In the genomic region with DNA sequence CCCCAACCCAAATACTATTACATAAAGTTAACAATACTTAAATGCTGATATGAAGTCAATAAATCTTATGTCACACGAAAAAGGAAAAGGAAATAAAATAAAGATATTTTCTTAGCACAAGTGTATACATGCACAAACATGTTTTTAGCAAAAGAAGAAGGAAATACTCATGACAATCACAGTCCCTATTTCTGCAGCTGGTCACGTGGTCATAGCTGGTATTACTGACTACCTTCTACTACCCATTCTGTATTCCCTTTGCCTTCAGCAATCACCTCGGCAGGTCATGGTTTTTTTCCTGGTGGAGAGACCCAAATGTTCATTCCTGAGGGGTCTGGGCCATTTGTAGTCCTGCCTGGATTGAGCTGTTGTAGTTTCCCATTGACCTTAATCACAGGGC, we compare ENCODE assay signal across 6 cellular contexts.
DNase-seq lines count a peak whose midpoint lies in the region; ATAC-seq, FAIRE-seq and TF ChIP-seq lines count a peak whose summit lies in the region.
"Not testable (repeated sequence)": the region's sequence is repeated elsewhere in the genome, so short reads cannot be mapped to it uniquely, and the experiment has no call there.

No MANE protein-coding gene starts in this region.

- H3K9me3 ChIP-seq in Karpas-422 (ENCODE audit: low read length); K562 (replicated peaks; ENCODE audit: control insufficient read depth, insufficient read depth, low read depth, low read length): not testable (repeated sequence)

- POLR2A ChIA-PET in K562 (lab: Yijun Ruan, JAX), result interaction anchor here (0.5 kb wide), 1 partner anchor 872 kb away, joined by 3 read pairs; no protein-coding TSS in a partner anchor

- H3K27me3 ChIP-seq in Karpas-422 (ENCODE audit: low read length); K562 (ENCODE audit: control insufficient read depth in 2 of 2, insufficient read depth in 2 of 2, low read length in 2 of 2): not testable (repeated sequence)

- TF ChIP-seq POLR2A in K562 (conservative IDR thresholded peaks at IDR 0.05), result not testable (repeated sequence)

- in situ Hi-C loops in K562 (cut with MboI), result not testable (repeated sequence)

- BruUV-seq in K562 (replicated peaks; lab: Mats Ljungman, UMichigan), result not testable (repeated sequence)

- ATAC-seq in K562, result not testable (repeated sequence)

- not testable (repeated sequence) for H4K20me1 ChIP-seq in Karpas-422 (ENCODE audit: insufficient read depth, low read depth, low read length); K562 (replicated peaks; ENCODE audit: control insufficient read depth, insufficient read depth, low read length)

- intact Hi-C loops in K562 (cut with micrococcal nuclease), result not testable (repeated sequence)

- H3K9me2 ChIP-seq in Karpas-422 (replicated peaks; ENCODE audit: insufficient read depth, low read length), result not testable (repeated sequence)

- not testable (repeated sequence) for H3K9ac ChIP-seq in Karpas-422 (ENCODE audit: low read length); K562 (ENCODE audit: insufficient read depth in 1 of 2, low read depth in 2 of 2, low read length in 2 of 2)

- not testable (repeated sequence) for H3K4me3 ChIP-seq in Karpas-422 (ENCODE audit: low read length); K562; coronary artery

- H3K79me2 ChIP-seq in Karpas-422 (ENCODE audit: low read length); K562 (ENCODE audit: control insufficient read depth, insufficient read depth, low read length): not testable (repeated sequence)

- not testable (repeated sequence) for FAIRE-seq in K562 (lab: Jason Lieb, UNC)

- H3K4me1 ChIP-seq in Karpas-422 (ENCODE audit: low read length); K562 (replicated peaks in 1 of 2; ENCODE audit: control insufficient read depth in 2 of 2, insufficient read depth in 2 of 2, low read length in 2 of 2): not testable (repeated sequence)

- not testable (repeated sequence) for TF ChIP-seq EP300 in K562 (IDR thresholded peaks at IDR 0.05; ENCODE audit: low read length)

- H3K36me3 ChIP-seq in Karpas-422 (ENCODE audit: insufficient read depth, low read length); K562 (ENCODE audit: control insufficient read depth, insufficient read depth, low read length): not testable (repeated sequence)

- TF ChIP-seq CTCF in K562 (IDR thresholded peaks at IDR 0.05 in 2 of 3, conservative IDR thresholded peaks at IDR 0.05 in 1 of 3; ENCODE audit: insufficient read depth in 2 of 3, low read depth in 1 of 3, low read length in 3 of 3); coronary artery (IDR thresholded peaks at IDR 0.05): not testable (repeated sequence)

- not testable (repeated sequence) for H3K9me1 ChIP-seq in K562 (ENCODE audit: control insufficient read depth, insufficient read depth, low read length)

- H2AFZ ChIP-seq in Karpas-422 (ENCODE audit: low read length); K562 (ENCODE audit: low read depth, low read length): not testable (repeated sequence)

- not testable (repeated sequence) for H3K27ac ChIP-seq in Karpas-422 (ENCODE audit: low read length); K562 (ENCODE audit: extremely low read depth, low read depth, low read length); coronary artery

- not testable (repeated sequence) for H3K4me2 ChIP-seq in Karpas-422 (ENCODE audit: low read depth, low read length, poor library complexity, severe bottlenecking); K562 (ENCODE audit: insufficient read depth, low read length)

- WGBS in K562 (ENCODE audit: insufficient coverage, low coverage, missing lambda C conversion rate), result 2% methylated on average over 3 of the region's 3 CpGs

- CTCF ChIA-PET in K562 (lab: Yijun Ruan, JAX; ENCODE audit: low intra/inter-chr PET ratio), result not testable (repeated sequence)

- DNase-seq in Ammon's horn (ENCODE audit: low spot score) (peak; percentile 12), Karpas-422 (peak; percentile 34), coronary artery (ENCODE audit: low spot score) (peak; percentile 22), medulla oblongata (ENCODE audit: extremely low spot score) (peak; percentile 52), pons (ENCODE audit: low spot score) (peak; percentile 26)
- not testable (repeated sequence) for DNase-seq in K562 (ENCODE audit: extremely low read depth in 1 of 4, low spot score in 3 of 4)

- TF ChIP-seq RAD21 in K562 (CRISPR knock-in tag; conservative IDR thresholded peaks at IDR 0.05 in 1 of 2, IDR thresholded peaks at IDR 0.05 in 1 of 2), result not testable (repeated sequence)

TF ChIP-seq in K562, 482 proteins besides CTCF, POLR2A, EP300 and RAD21:
- TF ChIP-seq TFE3 (CRISPR knock-in tag; IDR thresholded peaks at IDR 0.05), result peak; percentile 77
- TF ChIP-seq CBFA2T2 (conservative IDR thresholded peaks at IDR 0.05), result 0 out of 2 replicates have a peak, but pooled peaks have one; percentile 11
- TF ChIP-seq RAD51 (IDR thresholded peaks at IDR 0.05; ENCODE audit: borderline replicate concordance, low read depth), result peak; percentile 72
- TF ChIP-seq, protein P1, sequence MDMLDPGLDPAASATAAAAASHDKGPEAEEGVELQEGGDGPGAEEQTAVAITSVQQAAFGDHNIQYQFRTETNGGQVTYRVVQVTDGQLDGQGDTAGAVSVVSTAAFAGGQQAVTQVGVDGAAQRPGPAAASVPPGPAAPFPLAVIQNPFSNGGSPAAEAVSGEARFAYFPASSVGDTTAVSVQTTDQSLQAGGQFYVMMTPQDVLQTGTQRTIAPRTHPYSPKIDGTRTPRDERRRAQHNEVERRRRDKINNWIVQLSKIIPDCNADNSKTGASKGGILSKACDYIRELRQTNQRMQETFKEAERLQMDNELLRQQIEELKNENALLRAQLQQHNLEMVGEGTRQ (CRISPR knock-in tag; IDR thresholded peaks at IDR 0.05), result peak; percentile 46; the same call in 1 of the 2 replicates
